Comparison of ENCODE assay signal across 1 cellular context in the genomic region with DNA sequence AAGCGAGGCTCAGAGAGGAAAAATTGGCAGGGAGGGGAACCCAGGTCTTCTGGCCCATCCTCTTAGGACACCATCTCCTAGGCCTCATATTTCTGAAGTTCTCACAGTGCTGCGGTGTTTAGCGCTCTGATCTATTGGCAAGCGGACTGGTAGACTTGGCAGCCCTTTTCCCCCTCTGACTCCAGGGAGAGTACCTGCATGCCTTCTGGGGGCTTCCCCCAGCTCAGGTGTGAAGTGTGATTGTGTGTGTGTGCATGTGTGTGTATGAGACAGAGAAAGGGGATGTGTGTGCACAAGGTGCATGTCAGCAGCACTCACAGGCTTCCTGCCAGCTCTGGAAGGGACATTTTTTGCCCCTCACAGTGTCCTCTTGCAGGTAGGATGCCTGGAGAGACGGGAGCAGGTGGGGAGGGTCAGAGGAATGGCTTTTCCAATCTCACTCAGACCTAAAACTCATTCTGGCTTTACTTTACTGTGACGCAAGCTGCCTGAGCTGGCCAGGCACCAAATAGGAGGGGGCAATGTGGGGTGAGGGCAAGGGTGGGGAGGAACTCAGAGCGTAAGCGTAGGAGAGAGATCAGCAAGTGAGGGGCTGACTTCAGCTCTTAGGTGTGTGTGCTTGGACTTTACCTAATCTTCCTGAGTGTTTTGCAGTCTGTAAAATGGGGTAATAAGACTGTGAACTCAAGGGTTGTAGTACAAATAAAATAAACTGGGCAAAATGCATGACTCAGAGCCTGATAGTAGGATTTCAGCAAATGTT.
TF ChIP-seq lines count a peak whose summit lies in the region.

No MANE protein-coding gene starts in this region.

TF ChIP-seq in HepG2, 621 proteins besides CTCF, POLR2A, EP300 and RAD21 (continued from another document and continues in another):
- TF ChIP-seq, protein P1, sequence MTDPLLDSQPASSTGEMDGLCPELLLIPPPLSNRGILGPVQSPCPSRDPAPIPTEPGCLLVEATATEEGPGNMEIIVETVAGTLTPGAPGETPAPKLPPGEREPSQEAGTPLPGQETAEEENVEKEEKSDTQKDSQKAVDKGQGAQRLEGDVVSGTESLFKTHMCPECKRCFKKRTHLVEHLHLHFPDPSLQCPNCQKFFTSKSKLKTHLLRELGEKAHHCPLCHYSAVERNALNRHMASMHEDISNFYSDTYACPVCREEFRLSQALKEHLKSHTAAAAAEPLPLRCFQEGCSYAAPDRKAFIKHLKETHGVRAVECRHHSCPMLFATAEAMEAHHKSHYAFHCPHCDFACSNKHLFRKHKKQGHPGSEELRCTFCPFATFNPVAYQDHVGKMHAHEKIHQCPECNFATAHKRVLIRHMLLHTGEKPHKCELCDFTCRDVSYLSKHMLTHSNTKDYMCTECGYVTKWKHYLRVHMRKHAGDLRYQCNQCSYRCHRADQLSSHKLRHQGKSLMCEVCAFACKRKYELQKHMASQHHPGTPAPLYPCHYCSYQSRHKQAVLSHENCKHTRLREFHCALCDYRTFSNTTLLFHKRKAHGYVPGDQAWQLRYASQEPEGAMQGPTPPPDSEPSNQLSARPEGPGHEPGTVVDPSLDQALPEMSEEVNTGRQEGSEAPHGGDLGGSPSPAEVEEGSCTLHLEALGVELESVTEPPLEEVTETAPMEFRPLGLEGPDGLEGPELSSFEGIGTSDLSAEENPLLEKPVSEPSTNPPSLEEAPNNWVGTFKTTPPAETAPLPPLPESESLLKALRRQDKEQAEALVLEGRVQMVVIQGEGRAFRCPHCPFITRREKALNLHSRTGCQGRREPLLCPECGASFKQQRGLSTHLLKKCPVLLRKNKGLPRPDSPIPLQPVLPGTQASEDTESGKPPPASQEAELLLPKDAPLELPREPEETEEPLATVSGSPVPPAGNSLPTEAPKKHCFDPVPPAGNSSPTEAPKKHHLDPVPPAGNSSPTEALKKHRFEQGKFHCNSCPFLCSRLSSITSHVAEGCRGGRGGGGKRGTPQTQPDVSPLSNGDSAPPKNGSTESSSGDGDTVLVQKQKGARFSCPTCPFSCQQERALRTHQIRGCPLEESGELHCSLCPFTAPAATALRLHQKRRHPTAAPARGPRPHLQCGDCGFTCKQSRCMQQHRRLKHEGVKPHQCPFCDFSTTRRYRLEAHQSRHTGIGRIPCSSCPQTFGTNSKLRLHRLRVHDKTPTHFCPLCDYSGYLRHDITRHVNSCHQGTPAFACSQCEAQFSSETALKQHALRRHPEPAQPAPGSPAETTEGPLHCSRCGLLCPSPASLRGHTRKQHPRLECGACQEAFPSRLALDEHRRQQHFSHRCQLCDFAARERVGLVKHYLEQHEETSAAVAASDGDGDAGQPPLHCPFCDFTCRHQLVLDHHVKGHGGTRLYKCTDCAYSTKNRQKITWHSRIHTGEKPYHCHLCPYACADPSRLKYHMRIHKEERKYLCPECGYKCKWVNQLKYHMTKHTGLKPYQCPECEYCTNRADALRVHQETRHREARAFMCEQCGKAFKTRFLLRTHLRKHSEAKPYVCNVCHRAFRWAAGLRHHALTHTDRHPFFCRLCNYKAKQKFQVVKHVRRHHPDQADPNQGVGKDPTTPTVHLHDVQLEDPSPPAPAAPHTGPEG (CRISPR knock-in tag; IDR thresholded peaks at IDR 0.05) = no peak
- TF ChIP-seq PITX1 (CRISPR knock-in tag; IDR thresholded peaks at IDR 0.05) (0 out of 2 replicates have a peak, but pooled peaks have one; percentile 42), SOX5 (CRISPR knock-in tag; IDR thresholded peaks at IDR 0.05; ENCODE audit: borderline replicate concordance) (peak; percentile 35), REPIN1 (CRISPR knock-in tag; IDR thresholded peaks at IDR 0.05; ENCODE audit: borderline replicate concordance, low read depth) (0 out of 2 replicates have a peak, but pooled peaks have one; percentile 21), CC2D1A (CRISPR knock-in tag; IDR thresholded peaks at IDR 0.05) (no peak), TCF12 (IDR thresholded peaks at IDR 0.05) (no peak), TCF12 (CRISPR knock-in tag; IDR thresholded peaks at IDR 0.05) (no peak), FOXA3 (CRISPR knock-in tag; IDR thresholded peaks at IDR 0.05) (no peak), CBX5 (CRISPR knock-in tag; IDR thresholded peaks at IDR 0.05; ENCODE audit: borderline replicate concordance) (no peak), ISX (CRISPR knock-in tag; conservative IDR thresholded peaks at IDR 0.05) (no peak), ZMYM4 (CRISPR knock-in tag; IDR thresholded peaks at IDR 0.05) (peak; percentile 39; the same call in 1 of the 2 replicates), GTF3A (CRISPR knock-in tag; conservative IDR thresholded peaks at IDR 0.05) (0 out of 2 replicates have a peak, but pooled peaks have one; percentile 16), ZNF460 (CRISPR knock-in tag; IDR thresholded peaks at IDR 0.05; ENCODE audit: borderline replicate concordance) (peak; percentile 47; the same call in 1 of the 2 replicates), SAP130 (CRISPR knock-in tag; IDR thresholded peaks at IDR 0.05; ENCODE audit: low read depth) (peak; percentile 23; the same call in 1 of the 2 replicates), ZNF589 (CRISPR knock-in tag; conservative IDR thresholded peaks at IDR 0.05) (no peak), ZNF746 (CRISPR knock-in tag; IDR thresholded peaks at IDR 0.05) (peak; percentile 95), ZSCAN30 (CRISPR knock-in tag; IDR thresholded peaks at IDR 0.05) (no peak), ZFP36L2 (CRISPR knock-in tag; IDR thresholded peaks at IDR 0.05) (no peak), CREB1 (IDR thresholded peaks at IDR 0.05) (peak; percentile 23; the same call in 1 of the 2 replicates), CREB1 (CRISPR knock-in tag; IDR thresholded peaks at IDR 0.05) (no peak; the same call in 1 of the 2 replicates), KMT2B (CRISPR knock-in tag; IDR thresholded peaks at IDR 0.05) (no peak), AGO2 (optimal IDR thresholded peaks at IDR 0.05; ENCODE audit: low read depth, low read length) (no peak), ZNF709 (CRISPR knock-in tag; IDR thresholded peaks at IDR 0.05) (0 out of 2 replicates have a peak, but pooled peaks have one; percentile 18), ZNF710 (CRISPR knock-in tag; IDR thresholded peaks at IDR 0.05; ENCODE audit: borderline replicate concordance) (0 out of 2 replicates have a peak, but pooled peaks have one; percentile 15), HOXA3 (CRISPR knock-in tag; IDR thresholded peaks at IDR 0.05) (peak; percentile 36; the same call in 1 of the 2 replicates), MAZ (IDR thresholded peaks at IDR 0.05; ENCODE audit: borderline replicate concordance, low read depth, low read length) (peak; percentile 85), MAZ (CRISPR knock-in tag; IDR thresholded peaks at IDR 0.05; ENCODE audit: low read depth) (no peak), ZNF749 (CRISPR knock-in tag; IDR thresholded peaks at IDR 0.05; ENCODE audit: borderline replicate concordance) (peak; percentile 51; the same call in 1 of the 2 replicates), ZNF121 (CRISPR knock-in tag; IDR thresholded peaks at IDR 0.05) (peak; percentile 18; the same call in 1 of the 2 replicates), CEBPG (CRISPR knock-in tag; IDR thresholded peaks at IDR 0.05) (peak; percentile 78), TBX2 (CRISPR knock-in tag; IDR thresholded peaks at IDR 0.05; ENCODE audit: borderline replicate concordance) (no peak), FOSL2 (CRISPR knock-in tag; IDR thresholded peaks at IDR 0.05) (peak; percentile 24; the same call in 1 of the 2 replicates), MEIS1 (CRISPR knock-in tag; IDR thresholded peaks at IDR 0.05; ENCODE audit: borderline replicate concordance) (no peak), GMEB1 (CRISPR knock-in tag; IDR thresholded peaks at IDR 0.05; ENCODE audit: borderline replicate concordance) (no peak), MTA1 (CRISPR knock-in tag; IDR thresholded peaks at IDR 0.05; ENCODE audit: borderline replicate concordance) (0 out of 2 replicates have a peak, but pooled peaks have one; percentile 41), HNF4A (CRISPR knock-in tag; IDR thresholded peaks at IDR 0.05) (peak; percentile 78), SOX13 (IDR thresholded peaks at IDR 0.05) (no peak), SOX13 (CRISPR knock-in tag; conservative IDR thresholded peaks at IDR 0.05 in 1 of 2, IDR thresholded peaks at IDR 0.05 in 1 of 2) (peak in 1 of 2 experiments; percentile 25; a peak in 1 of 4 replicates), RARA (CRISPR knock-in tag; IDR thresholded peaks at IDR 0.05) (peak; percentile 58)
- TF ChIP-seq, protein P2, sequence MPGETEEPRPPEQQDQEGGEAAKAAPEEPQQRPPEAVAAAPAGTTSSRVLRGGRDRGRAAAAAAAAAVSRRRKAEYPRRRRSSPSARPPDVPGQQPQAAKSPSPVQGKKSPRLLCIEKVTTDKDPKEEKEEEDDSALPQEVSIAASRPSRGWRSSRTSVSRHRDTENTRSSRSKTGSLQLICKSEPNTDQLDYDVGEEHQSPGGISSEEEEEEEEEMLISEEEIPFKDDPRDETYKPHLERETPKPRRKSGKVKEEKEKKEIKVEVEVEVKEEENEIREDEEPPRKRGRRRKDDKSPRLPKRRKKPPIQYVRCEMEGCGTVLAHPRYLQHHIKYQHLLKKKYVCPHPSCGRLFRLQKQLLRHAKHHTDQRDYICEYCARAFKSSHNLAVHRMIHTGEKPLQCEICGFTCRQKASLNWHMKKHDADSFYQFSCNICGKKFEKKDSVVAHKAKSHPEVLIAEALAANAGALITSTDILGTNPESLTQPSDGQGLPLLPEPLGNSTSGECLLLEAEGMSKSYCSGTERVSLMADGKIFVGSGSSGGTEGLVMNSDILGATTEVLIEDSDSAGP (CRISPR knock-in tag; IDR thresholded peaks at IDR 0.05; ENCODE audit: borderline replicate concordance) = peak; percentile 44; the same call in 1 of the 2 replicates
- TF ChIP-seq, protein P3, sequence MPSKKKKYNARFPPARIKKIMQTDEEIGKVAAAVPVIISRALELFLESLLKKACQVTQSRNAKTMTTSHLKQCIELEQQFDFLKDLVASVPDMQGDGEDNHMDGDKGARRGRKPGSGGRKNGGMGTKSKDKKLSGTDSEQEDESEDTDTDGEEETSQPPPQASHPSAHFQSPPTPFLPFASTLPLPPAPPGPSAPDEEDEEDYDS (CRISPR knock-in tag; IDR thresholded peaks at IDR 0.05) = peak; percentile 42; the same call in 1 of the 2 replicates
- TF ChIP-seq, protein P4, sequence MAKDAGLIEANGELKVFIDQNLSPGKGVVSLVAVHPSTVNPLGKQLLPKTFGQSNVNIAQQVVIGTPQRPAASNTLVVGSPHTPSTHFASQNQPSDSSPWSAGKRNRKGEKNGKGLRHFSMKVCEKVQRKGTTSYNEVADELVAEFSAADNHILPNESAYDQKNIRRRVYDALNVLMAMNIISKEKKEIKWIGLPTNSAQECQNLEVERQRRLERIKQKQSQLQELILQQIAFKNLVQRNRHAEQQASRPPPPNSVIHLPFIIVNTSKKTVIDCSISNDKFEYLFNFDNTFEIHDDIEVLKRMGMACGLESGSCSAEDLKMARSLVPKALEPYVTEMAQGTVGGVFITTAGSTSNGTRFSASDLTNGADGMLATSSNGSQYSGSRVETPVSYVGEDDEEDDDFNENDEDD (CRISPR knock-in tag; IDR thresholded peaks at IDR 0.05; ENCODE audit: borderline replicate concordance) = no peak
- TF ChIP-seq, protein P5, sequence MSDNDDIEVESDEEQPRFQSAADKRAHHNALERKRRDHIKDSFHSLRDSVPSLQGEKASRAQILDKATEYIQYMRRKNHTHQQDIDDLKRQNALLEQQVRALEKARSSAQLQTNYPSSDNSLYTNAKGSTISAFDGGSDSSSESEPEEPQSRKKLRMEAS (IDR thresholded peaks at IDR 0.05) = peak; percentile 52; the same call in 1 of the 2 replicates
